Comparison of ENCODE assay signal across 1 cellular context in the genomic region with DNA sequence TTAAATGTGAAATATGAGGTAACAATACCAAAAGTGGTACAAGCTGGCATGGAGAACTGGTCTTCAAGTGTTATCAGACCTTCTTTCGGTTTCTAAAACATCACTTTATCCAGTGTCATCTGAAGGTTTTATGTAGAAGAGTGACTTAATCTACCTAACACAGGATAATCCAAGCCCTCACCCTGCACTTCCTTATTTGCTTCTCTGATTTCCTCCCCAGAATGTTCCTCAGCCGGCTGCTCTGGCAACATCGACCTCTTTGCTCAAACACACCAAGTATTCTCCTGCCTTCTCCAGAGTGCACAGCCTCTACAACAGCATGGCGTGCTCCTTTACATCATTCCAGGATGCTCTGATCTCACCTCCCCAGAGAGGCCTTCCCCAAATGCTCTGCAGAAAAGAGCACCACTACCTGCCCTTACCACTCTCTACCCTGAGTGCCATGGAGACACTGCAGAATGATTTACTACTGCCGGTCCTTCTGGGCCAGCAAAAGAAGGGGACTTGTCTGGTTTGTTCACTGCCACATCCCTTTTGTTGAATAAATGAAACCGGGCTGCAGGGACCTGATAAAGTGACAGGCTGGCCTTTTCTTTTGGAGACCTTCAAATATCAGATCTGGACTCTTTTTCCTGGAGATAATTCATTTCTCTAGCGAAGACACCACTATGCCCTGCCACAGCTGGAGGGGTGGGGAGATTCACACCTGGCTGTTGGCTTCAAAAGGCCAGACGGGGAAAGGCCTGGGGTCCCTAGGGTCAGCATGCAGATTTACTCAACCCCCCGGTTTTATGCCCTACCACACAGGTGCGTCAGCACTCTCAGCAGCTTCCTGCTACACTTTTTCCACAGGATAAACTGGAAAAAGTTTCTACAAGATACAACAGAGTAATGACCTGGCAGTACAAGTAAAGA.
A peak's percentile ranks its signal among the peaks of the same experiment; 100 is the strongest.
TF ChIP-seq lines count a peak whose summit lies in the region.

No MANE protein-coding gene starts in this region.

TF ChIP-seq in K562, 482 proteins besides CTCF, POLR2A, EP300 and RAD21:
- TF ChIP-seq TEAD4 (IDR thresholded peaks at IDR 0.05; ENCODE audit: low read length) (0 out of 2 replicates have a peak, but pooled peaks have one; percentile 11), TEAD4 (CRISPR knock-in tag; IDR thresholded peaks at IDR 0.05; ENCODE audit: borderline replicate concordance) (no peak), MEIS2 (IDR thresholded peaks at IDR 0.05; ENCODE audit: partially characterized antibody) (peak; percentile 50), IFI16 (CRISPR knock-in tag; IDR thresholded peaks at IDR 0.05) (no peak), SPI1 (IDR thresholded peaks at IDR 0.05; ENCODE audit: borderline replicate concordance, low read depth, low read length) (peak; percentile 82), E2F3 (CRISPR knock-in tag; IDR thresholded peaks at IDR 0.05) (no peak), CREBBP (IDR thresholded peaks at IDR 0.05; ENCODE audit: low read depth, low read length) (no peak), CAMTA2 (CRISPR knock-in tag; conservative IDR thresholded peaks at IDR 0.05) (no peak), HEY1 (CRISPR knock-in tag; IDR thresholded peaks at IDR 0.05; ENCODE audit: borderline replicate concordance) (no peak), ZNF507 (tag; conservative IDR thresholded peaks at IDR 0.05) (no peak), ZNF232 (CRISPR knock-in tag; IDR thresholded peaks at IDR 0.05) (no peak), NCOA4 (IDR thresholded peaks at IDR 0.05; ENCODE audit: partially characterized antibody) (no peak), ELF1 (tag; IDR thresholded peaks at IDR 0.05) (no peak), ARHGAP35 (IDR thresholded peaks at IDR 0.05; ENCODE audit: partially characterized antibody) (no peak), ZFP30 (CRISPR knock-in tag; IDR thresholded peaks at IDR 0.05; ENCODE audit: borderline replicate concordance) (no peak), TAL1 (IDR thresholded peaks at IDR 0.05) (peak; percentile 18; the same call in 1 of the 2 replicates), CBFA2T3 (IDR thresholded peaks at IDR 0.05) (peak; percentile 28), BACH1 (tag; IDR thresholded peaks at IDR 0.05) (no peak), CBFA2T2 (conservative IDR thresholded peaks at IDR 0.05) (0 out of 2 replicates have a peak, but pooled peaks have one; percentile 26)
- TF ChIP-seq, protein P1, sequence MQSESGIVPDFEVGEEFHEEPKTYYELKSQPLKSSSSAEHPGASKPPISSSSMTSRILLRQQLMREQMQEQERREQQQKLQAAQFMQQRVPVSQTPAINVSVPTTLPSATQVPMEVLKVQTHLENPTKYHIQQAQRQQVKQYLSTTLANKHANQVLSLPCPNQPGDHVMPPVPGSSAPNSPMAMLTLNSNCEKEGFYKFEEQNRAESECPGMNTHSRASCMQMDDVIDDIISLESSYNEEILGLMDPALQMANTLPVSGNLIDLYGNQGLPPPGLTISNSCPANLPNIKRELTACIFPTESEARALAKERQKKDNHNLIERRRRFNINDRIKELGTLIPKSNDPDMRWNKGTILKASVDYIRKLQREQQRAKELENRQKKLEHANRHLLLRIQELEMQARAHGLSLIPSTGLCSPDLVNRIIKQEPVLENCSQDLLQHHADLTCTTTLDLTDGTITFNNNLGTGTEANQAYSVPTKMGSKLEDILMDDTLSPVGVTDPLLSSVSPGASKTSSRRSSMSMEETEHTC (IDR thresholded peaks at IDR 0.05), result no peak
- TF ChIP-seq, protein P2, sequence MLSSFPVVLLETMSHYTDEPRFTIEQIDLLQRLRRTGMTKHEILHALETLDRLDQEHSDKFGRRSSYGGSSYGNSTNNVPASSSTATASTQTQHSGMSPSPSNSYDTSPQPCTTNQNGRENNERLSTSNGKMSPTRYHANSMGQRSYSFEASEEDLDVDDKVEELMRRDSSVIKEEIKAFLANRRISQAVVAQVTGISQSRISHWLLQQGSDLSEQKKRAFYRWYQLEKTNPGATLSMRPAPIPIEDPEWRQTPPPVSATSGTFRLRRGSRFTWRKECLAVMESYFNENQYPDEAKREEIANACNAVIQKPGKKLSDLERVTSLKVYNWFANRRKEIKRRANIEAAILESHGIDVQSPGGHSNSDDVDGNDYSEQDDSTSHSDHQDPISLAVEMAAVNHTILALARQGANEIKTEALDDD (IDR thresholded peaks at IDR 0.05), result no peak
- TF ChIP-seq, protein P3, sequence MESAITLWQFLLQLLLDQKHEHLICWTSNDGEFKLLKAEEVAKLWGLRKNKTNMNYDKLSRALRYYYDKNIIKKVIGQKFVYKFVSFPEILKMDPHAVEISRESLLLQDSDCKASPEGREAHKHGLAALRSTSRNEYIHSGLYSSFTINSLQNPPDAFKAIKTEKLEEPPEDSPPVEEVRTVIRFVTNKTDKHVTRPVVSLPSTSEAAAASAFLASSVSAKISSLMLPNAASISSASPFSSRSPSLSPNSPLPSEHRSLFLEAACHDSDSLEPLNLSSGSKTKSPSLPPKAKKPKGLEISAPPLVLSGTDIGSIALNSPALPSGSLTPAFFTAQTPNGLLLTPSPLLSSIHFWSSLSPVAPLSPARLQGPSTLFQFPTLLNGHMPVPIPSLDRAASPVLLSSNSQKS (CRISPR knock-in tag; IDR thresholded peaks at IDR 0.05), result no peak
- TF ChIP-seq, protein P4, sequence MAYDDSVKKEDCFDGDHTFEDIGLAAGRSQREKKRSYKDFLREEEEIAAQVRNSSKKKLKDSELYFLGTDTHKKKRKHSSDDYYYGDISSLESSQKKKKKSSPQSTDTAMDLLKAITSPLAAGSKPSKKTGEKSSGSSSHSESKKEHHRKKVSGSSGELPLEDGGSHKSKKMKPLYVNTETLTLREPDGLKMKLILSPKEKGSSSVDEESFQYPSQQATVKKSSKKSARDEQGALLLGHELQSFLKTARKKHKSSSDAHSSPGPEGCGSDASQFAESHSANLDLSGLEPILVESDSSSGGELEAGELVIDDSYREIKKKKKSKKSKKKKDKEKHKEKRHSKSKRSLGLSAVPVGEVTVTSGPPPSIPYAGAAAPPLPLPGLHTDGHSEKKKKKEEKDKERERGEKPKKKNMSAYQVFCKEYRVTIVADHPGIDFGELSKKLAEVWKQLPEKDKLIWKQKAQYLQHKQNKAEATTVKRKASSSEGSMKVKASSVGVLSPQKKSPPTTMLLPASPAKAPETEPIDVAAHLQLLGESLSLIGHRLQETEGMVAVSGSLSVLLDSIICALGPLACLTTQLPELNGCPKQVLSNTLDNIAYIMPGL (CRISPR knock-in tag; IDR thresholded peaks at IDR 0.05), result no peak
- TF ChIP-seq, protein P5, sequence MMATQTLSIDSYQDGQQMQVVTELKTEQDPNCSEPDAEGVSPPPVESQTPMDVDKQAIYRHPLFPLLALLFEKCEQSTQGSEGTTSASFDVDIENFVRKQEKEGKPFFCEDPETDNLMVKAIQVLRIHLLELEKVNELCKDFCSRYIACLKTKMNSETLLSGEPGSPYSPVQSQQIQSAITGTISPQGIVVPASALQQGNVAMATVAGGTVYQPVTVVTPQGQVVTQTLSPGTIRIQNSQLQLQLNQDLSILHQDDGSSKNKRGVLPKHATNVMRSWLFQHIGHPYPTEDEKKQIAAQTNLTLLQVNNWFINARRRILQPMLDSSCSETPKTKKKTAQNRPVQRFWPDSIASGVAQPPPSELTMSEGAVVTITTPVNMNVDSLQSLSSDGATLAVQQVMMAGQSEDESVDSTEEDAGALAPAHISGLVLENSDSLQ (IDR thresholded peaks at IDR 0.05), result peak; percentile 46
- TF ChIP-seq, protein P6, sequence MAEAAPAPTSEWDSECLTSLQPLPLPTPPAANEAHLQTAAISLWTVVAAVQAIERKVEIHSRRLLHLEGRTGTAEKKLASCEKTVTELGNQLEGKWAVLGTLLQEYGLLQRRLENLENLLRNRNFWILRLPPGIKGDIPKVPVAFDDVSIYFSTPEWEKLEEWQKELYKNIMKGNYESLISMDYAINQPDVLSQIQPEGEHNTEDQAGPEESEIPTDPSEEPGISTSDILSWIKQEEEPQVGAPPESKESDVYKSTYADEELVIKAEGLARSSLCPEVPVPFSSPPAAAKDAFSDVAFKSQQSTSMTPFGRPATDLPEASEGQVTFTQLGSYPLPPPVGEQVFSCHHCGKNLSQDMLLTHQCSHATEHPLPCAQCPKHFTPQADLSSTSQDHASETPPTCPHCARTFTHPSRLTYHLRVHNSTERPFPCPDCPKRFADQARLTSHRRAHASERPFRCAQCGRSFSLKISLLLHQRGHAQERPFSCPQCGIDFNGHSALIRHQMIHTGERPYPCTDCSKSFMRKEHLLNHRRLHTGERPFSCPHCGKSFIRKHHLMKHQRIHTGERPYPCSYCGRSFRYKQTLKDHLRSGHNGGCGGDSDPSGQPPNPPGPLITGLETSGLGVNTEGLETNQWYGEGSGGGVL (CRISPR knock-in tag; IDR thresholded peaks at IDR 0.05), result no peak
